ENCODE assay signal across 22 cellular contexts in the genomic region with DNA sequence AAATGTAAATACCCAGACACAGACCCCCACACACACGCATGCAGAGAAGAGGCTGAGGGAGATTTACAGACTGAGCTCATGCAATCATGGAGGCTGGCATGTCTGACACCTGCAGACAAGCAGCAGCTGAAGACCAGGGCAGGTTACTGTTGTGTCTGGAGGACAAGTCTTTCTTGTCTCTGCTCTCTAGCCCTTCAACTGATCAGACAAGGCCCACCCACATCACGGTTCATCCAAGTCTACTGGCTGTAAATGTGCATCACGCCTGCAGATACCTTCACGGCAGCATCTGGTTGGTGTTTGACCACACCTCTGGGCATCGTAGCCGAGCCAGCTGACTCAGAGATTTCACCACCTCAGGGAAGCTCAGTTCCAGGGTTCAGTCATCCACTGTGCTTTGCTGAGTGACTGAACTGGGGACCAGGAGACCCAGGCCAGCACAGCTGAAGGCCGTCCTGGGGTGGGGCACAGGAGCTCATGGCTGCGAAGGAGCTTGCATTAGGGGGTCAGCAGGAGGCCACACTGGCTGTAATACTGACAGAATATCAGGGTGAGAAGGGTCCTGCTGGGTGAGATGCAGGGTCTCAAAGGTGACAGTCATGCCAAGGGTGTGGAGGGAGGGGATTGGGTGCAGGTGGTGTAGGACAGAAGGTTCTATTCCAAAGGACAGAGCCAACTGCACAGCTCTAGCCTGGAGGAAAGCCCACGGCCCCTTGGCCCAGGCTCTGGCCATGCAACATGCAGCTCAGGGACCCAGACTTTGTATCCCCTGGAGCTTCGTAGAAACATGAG.
DNase-seq lines count a peak whose midpoint lies in the region; ATAC-seq and TF ChIP-seq lines count a peak whose summit lies in the region.
"Had no signal": no experiment of that assay in that cellular context is flagged by ENCODE, and none has a peak within 500 bp of the region (broad histone marks: within the 10 kb centered on the region; RNA-seq: fewer than 3 reads in every experiment).

No MANE protein-coding gene starts in this region.

- peaks cover 94% of the 10 kb centered on the region for H3K4me1 ChIP-seq in BLaER1
- H3K4me1 ChIP-seq in HEK293 (ENCODE audit: control insufficient read depth, insufficient read depth, low read length) = no peaks in the 10 kb centered on the region

- H3K9me3 ChIP-seq in BLaER1 (peaks cover 7% of the 10 kb centered on the region), HEK293 (ENCODE audit: control insufficient read depth, insufficient read depth, low read depth, low read length) (no peaks in the 10 kb centered on the region)

- H3K27ac ChIP-seq in BLaER1 (no peak overlapping the region), HEK293 (ENCODE audit: extremely low read depth, low read depth, low read length) (no peak overlapping the region), cingulate gyrus (ENCODE audit: low read depth, low read length) (peak overlapping the region; percentile 41)
- H3K27ac ChIP-seq: HL-60 had no signal

- POLR2A ChIA-PET in HEK293 (lab: Yijun Ruan, JAX) = no interaction called here

- CTCF ChIA-PET in HEK293 (lab: Yijun Ruan, JAX) = interaction anchor here (0.6 kb wide), 1 partner anchor 35 kb away, joined by 6 read pairs; no protein-coding TSS in a partner anchor

- no peak for TF ChIP-seq CTCF in HEK293 (tag by site-specific recombination; IDR thresholded peaks at IDR 0.05)

- peak overlapping the region; percentile 38; the same call in 1 of the 2 replicates for H3K9ac ChIP-seq in BLaER1

- H3K36me3 ChIP-seq in BLaER1 (no peaks in the 10 kb centered on the region), HEK293 (ENCODE audit: control insufficient read depth in 2 of 2, insufficient read depth in 1 of 2, low read length in 2 of 2) (no peaks in the 10 kb centered on the region)

- no peaks in the 10 kb centered on the region for H3K27me3 ChIP-seq in BLaER1

- H3K4me2 ChIP-seq in BLaER1 = peak overlapping the region; percentile 87

- intact Hi-C loops in posterior vena cava (cut with DNase I) = no loop called here

- 0 out of 2 replicates have a peak overlapping the region, but pooled peaks have one; percentile 23 for H3K4me3 ChIP-seq in BLaER1
- no peak overlapping the region for H3K4me3 ChIP-seq in HEK293 (ENCODE audit: low read depth, low read length)

- ATAC-seq in HG02970 (IDR thresholded peaks at IDR 0.05; ENCODE audit: low FRiP score, unreplicated experiment) (no peak), HG03342 (IDR thresholded peaks at IDR 0.05; ENCODE audit: unreplicated experiment) (no peak)
- ATAC-seq: HepG2, Panc1, SK-N-SH treated with all-trans-retinoic acid at 6 μM for 48 hours had no signal

- peak; percentile 52 for DNase-seq in posterior vena cava (ENCODE audit: low spot score)
- DNase-seq in DMS53 (lab: John Stamatoyannopoulos, UW) = no peak
- no peak for DNase-seq in amniotic stem cell (lab: John Stamatoyannopoulos, UW)
- DNase-seq: CD4-positive, CD25-positive, alpha-beta regulatory T cell; COR-L47; HFFc6; KBM-7; MM.1S; NCI-H1105 treated with DMSO at 0.1 percent for 48 hours; NCI-H2029 treated with DMSO at 0.1 percent for 48 hours; NCI-H226; NCI-H510A treated with DMSO at 0.1 percent for 48 hours; NCI-H748 treated with DMSO at 0.1 percent for 48 hours had no signal

- H4K20me1 ChIP-seq in BLaER1 = peaks cover 24% of the 10 kb centered on the region; the same call in 1 of the 2 replicates

TF ChIP-seq in HEK293, 187 proteins besides CTCF, POLR2A, EP300 and RAD21:
- TF ChIP-seq KLF8 (tag by site-specific recombination; IDR thresholded peaks at IDR 0.05) (no peak), ZNF10 (tag by site-specific recombination; IDR thresholded peaks at IDR 0.05) (peak; percentile 83), MYNN (tag by site-specific recombination; IDR thresholded peaks at IDR 0.05; ENCODE audit: borderline replicate concordance) (no peak)
